Comparison of ENCODE assay signal across 1 cellular context in genomic region chr1:32386993-32387392, GRCh38.
TF ChIP-seq lines count a peak whose summit lies in the region.

No MANE protein-coding gene starts in this region.

TF ChIP-seq in K562, 482 proteins besides CTCF, POLR2A, EP300 and RAD21:
- TF ChIP-seq PBX2 (CRISPR knock-in tag; IDR thresholded peaks at IDR 0.05; ENCODE audit: low read depth) (no peak), PBX2 (tag; conservative IDR thresholded peaks at IDR 0.05; ENCODE audit: low read depth) (0 out of 2 replicates have a peak, but pooled peaks have one; percentile 7), DMBX1 (CRISPR knock-in tag; IDR thresholded peaks at IDR 0.05; ENCODE audit: borderline replicate concordance) (no peak), E2F3 (CRISPR knock-in tag; IDR thresholded peaks at IDR 0.05) (no peak), ZNF551 (CRISPR knock-in tag; IDR thresholded peaks at IDR 0.05) (no peak), SMC3 (conservative IDR thresholded peaks at IDR 0.05; ENCODE audit: insufficient read depth, low read depth, low read length) (no peak), JUN (IDR thresholded peaks at IDR 0.05; ENCODE audit: borderline replicate concordance, low read depth, low read length) (no peak), JUN (CRISPR knock-in tag; IDR thresholded peaks at IDR 0.05; ENCODE audit: borderline replicate concordance) (no peak), ZBTB8A (IDR thresholded peaks at IDR 0.05; ENCODE audit: partially characterized antibody) (no peak), PATZ1 (CRISPR knock-in tag; IDR thresholded peaks at IDR 0.05; ENCODE audit: borderline replicate concordance) (no peak), KDM2B (CRISPR knock-in tag; IDR thresholded peaks at IDR 0.05) (no peak)
